8 cellular contexts compared by ENCODE assay signal in genomic region chr9:129835128-129835859, GRCh38. TPM values are rescaled to one million over a fixed set of nuclear protein-coding genes. Genes with fewer than 3 reads are reported as not detected.
DNase-seq lines count a peak whose midpoint lies in the region; TF ChIP-seq lines count a peak whose summit lies in the region.

C9orf78 (minus strand) TSS chr9:129835275; CDS start chr9:129835221, 54 bp downstream.
USP20 (plus strand) TSS chr9:129835458; CDS start chr9:129852556, 17,098 bp downstream.

- H3K9me3 ChIP-seq in SJSA1 (replicated peaks) (no peaks in the 10 kb centered on the region), neuron (ENCODE audit: low read length) (no peaks in the 10 kb centered on the region)

- DNase-seq in GF-D8 (lab: John Stamatoyannopoulos, UW) (peak; percentile 84), HEK293T (ENCODE audit: extremely low spot score) (peak; percentile 99), MV-4-11 (lab: John Stamatoyannopoulos, UW) (peak; percentile 90), SJSA1 (ENCODE audit: low read depth in 1 of 2, low spot score in 2 of 2) (peak; percentile 93 to 95), foreskin melanocyte (peak; percentile 87), stromal cell of bone marrow (ENCODE audit: low read depth) (peak; percentile 91)
- peak; percentile 85 to 97 (median 90) for DNase-seq in activated naive CD4-positive, alpha-beta T cell (lab: John Stamatoyannopoulos, UW)

- H3K27ac ChIP-seq in SJSA1: no peak within 1 kb of the TSS

- H3K36me3 ChIP-seq in SJSA1 (peaks cover 34% of the 10 kb centered on the region), neuron (ENCODE audit: insufficient read depth, low read length) (peaks cover 23% of the 10 kb centered on the region)

- peak within 1 kb of the TSS; percentile 100 for H2AFZ ChIP-seq in neuron (ENCODE audit: low read depth, low read length)

- CTCF ChIA-PET in HEK293T (lab: Yijun Ruan, JAX): no interaction called here

- POLR2A ChIA-PET in HEK293T (lab: Yijun Ruan, JAX): interaction anchor here (2.3 kb wide), 1 partner anchor 11 kb away, joined by 12 read pairs; the partner anchor contains the start of gene TOR1A

- peaks cover 18% of the 10 kb centered on the region for H3K4me1 ChIP-seq in SJSA1 (replicated peaks)
- peaks cover 14% of the 10 kb centered on the region for H3K4me1 ChIP-seq in neuron (ENCODE audit: insufficient read depth, low read length)

- peak within 1 kb of the TSS; percentile 81 for H3K4me3 ChIP-seq in SJSA1
- peak within 1 kb of the TSS; percentile 92 for H3K4me3 ChIP-seq in neuron (ENCODE audit: low read length)

- H3K27me3 ChIP-seq in SJSA1 (replicated peaks) (no peaks in the 10 kb centered on the region), neuron (ENCODE audit: insufficient read depth, low read length) (no peaks in the 10 kb centered on the region)

TF ChIP-seq in HEK293T, 16 proteins besides CTCF, POLR2A, EP300 and RAD21:
- TF ChIP-seq HDGF (IDR thresholded peaks at IDR 0.05; ENCODE audit: borderline replicate concordance): no peak
- peak; percentile 42; the same call in 1 of the 2 replicates for TF ChIP-seq ELF4 (IDR thresholded peaks at IDR 0.05)
- no peak for TF ChIP-seq TARDBP (IDR thresholded peaks at IDR 0.05)
- no peak for TF ChIP-seq LEF1 (IDR thresholded peaks at IDR 0.05; ENCODE audit: borderline replicate concordance)
- TF ChIP-seq PKNOX1 (IDR thresholded peaks at IDR 0.05): peak; percentile 98
- TF ChIP-seq SP1 (IDR thresholded peaks at IDR 0.05): no peak

RNA-seq across cellular contexts. Expression of gene C9orf78, which starts in this region (rescaled TPM):
- total RNA-seq in SJSA1 (2014; rRNA removed; shearing (Covaris generic)): 56.2 and 59.3 TPM in 2 replicates

RNA-seq across cellular contexts. Expression of gene USP20, which starts in this region (rescaled TPM):
- 2.1 and 3.4 TPM in 2 replicates for total RNA-seq in SJSA1 (2014; rRNA removed; shearing (Covaris generic))
